In genomic region chr19:56139847-56140582, GRCh38 we compare ENCODE assay signal across 8 cellular contexts. TPM values are rescaled to one million over a fixed set of nuclear protein-coding genes. Genes with fewer than 3 reads are reported as not detected.
DNase-seq lines count a peak whose midpoint lies in the region; ATAC-seq and TF ChIP-seq lines count a peak whose summit lies in the region.

No MANE protein-coding gene starts in this region.

- H3K4me3 ChIP-seq in BLaER1 (peak overlapping the region; percentile 77), astrocyte of the spinal cord (ENCODE audit: low read depth, low read length) (peak overlapping the region; percentile 74), lung (peak overlapping the region; percentile 53), uterus (peak overlapping the region; percentile 57 to 66)

- H4K20me1 ChIP-seq in BLaER1, result peaks cover 25% of the 10 kb centered on the region

- H3K9me3 ChIP-seq in BLaER1, result no peaks in the 10 kb centered on the region
- no peaks in the 10 kb centered on the region for H3K9me3 ChIP-seq in lung (ENCODE audit: control insufficient read depth in 2 of 2, insufficient read depth in 1 of 2, low read length in 1 of 2)
- H3K9me3 ChIP-seq in uterus, result no peaks in the 10 kb centered on the region

- intact Hi-C loops in uterus (cut with DNase I; ENCODE audit: low total_unique reads), result no loop called here

- H3K4me1 ChIP-seq in BLaER1, result peaks cover 74% of the 10 kb centered on the region
- H3K4me1 ChIP-seq in lung (ENCODE audit: control insufficient read depth in 2 of 2, insufficient read depth in 2 of 2, low read length in 2 of 2), result peaks cover 0 to 12% of the 10 kb centered on the region in 2 donors
- no peaks in the 10 kb centered on the region for H3K4me1 ChIP-seq in uterus

- H3K27me3 ChIP-seq in BLaER1 (no peaks in the 10 kb centered on the region), lung (ENCODE audit: control insufficient read depth, insufficient read depth) (no peaks in the 10 kb centered on the region), uterus (no peaks in the 10 kb centered on the region)

- in situ Hi-C loops in astrocyte of the spinal cord (cut with HindIII; ENCODE audit: low sequenced_read_pairs), result no loop called here

- peak overlapping the region; percentile 64 for H3K9ac ChIP-seq in BLaER1

- no peak for TF ChIP-seq RAD21 in Ishikawa (IDR thresholded peaks at IDR 0.05; ENCODE audit: low read depth)

- no peak for TF ChIP-seq EP300 in Ishikawa (IDR thresholded peaks at IDR 0.05; ENCODE audit: borderline replicate concordance)

- ATAC-seq in lung (ENCODE audit: insufficient read depth, low FRiP score) (no peak), HG03565 (IDR thresholded peaks at IDR 0.05; ENCODE audit: unreplicated experiment) (no peak), HG02885 (IDR thresholded peaks at IDR 0.05; ENCODE audit: poor library complexity, unreplicated experiment) (no peak)

- H3K27ac ChIP-seq in BLaER1, result peak overlapping the region; percentile 78
- peak overlapping the region; percentile 81 to 98 for H3K27ac ChIP-seq in lung (ENCODE audit: low read depth in 1 of 2, low read length in 1 of 2)
- H3K27ac ChIP-seq in uterus, result peak overlapping the region; percentile 93

- H3K36me3 ChIP-seq in BLaER1, result peaks cover 11% of the 10 kb centered on the region
- no peaks in the 10 kb centered on the region for H3K36me3 ChIP-seq in lung (ENCODE audit: control insufficient read depth in 2 of 2, insufficient read depth in 2 of 2, low read length in 2 of 2)
- H3K36me3 ChIP-seq in uterus, result no peaks in the 10 kb centered on the region

- WGBS in lung, 2 donors, result 25 to 31% methylated on average over 22 of the region's 22 CpGs

- H3K4me2 ChIP-seq in BLaER1, result peak overlapping the region; percentile 99

- TF ChIP-seq CTCF in astrocyte of the spinal cord (IDR thresholded peaks at IDR 0.05; ENCODE audit: low read depth, low read length), result no peak
- TF ChIP-seq CTCF in lung (IDR thresholded peaks at IDR 0.05; ENCODE audit: control extremely low read depth, extremely low read depth), result no peak
- no peak for TF ChIP-seq CTCF in uterus (IDR thresholded peaks at IDR 0.05)

- no peak for DNase-seq in astrocyte of the spinal cord (ENCODE audit: low read depth, low spot score)
- DNase-seq in lung (ENCODE audit: low spot score), result no peak
- no peak for DNase-seq in uterus
- DNase-seq in GM19238 (ENCODE audit: insufficient read length, low spot score), result no peak

- no peak for TF ChIP-seq POLR2A in uterus (IDR thresholded peaks at IDR 0.05)

TF ChIP-seq in Ishikawa, 13 proteins besides CTCF, POLR2A, EP300 and RAD21:
- 0 out of 2 replicates have a peak, but pooled peaks have one; percentile 52 for TF ChIP-seq ZBTB7A (IDR thresholded peaks at IDR 0.05; ENCODE audit: low read depth)
- no peak for TF ChIP-seq NFIC (IDR thresholded peaks at IDR 0.05)

RNA-seq across cellular contexts. Expression of gene ZNF444, which starts 1.1 kb away (rescaled TPM):
- total RNA-seq in lung (10 to 100 TPM; 39.2 to 55.5 TPM), uterus (10 to 100 TPM in 3 of 4 donors, 1 to 10 TPM in 1; 5.3 to 38.9 (median 21.0) TPM)
- polyA plus RNA-seq in lung, result 10 to 100 TPM; 27.8 to 44.1 TPM

RNA-seq across cellular contexts. Expression of gene ZNF787, which starts 18.9 kb away (rescaled TPM):
- 10 to 100 TPM; 27.5 to 44.7 TPM for total RNA-seq in lung
- 10 to 100 TPM; 29.3 to 35.1 TPM for polyA plus RNA-seq in lung
- total RNA-seq in uterus, result 10 to 100 TPM in 2 of 4 donors, 1 to 10 TPM in 1, not detected in 1; 3.3 to 32.1 (median 21.5) TPM

RNA-seq across cellular contexts. Expression of gene GALP, which starts 35.8 kb away (rescaled TPM):
- total RNA-seq in lung (not detected), uterus (not detected)
- polyA plus RNA-seq in lung, result not detected

RNA-seq across cellular contexts. Expression of gene ZSCAN5B, which starts 57.6 kb away (rescaled TPM):
- not detected for total RNA-seq in lung
- under 1 TPM; 0.05 to 0.08 TPM for polyA plus RNA-seq in lung
- total RNA-seq in uterus, result not detected
